8 cellular contexts compared by ENCODE assay signal in genomic region chr4:26861434-26862186, GRCh38. TPM values are rescaled to one million over a fixed set of nuclear protein-coding genes. Genes with fewer than 3 reads are reported as not detected.
A peak's percentile ranks its signal among the peaks of the same experiment; 100 is the strongest.
DNase-seq lines count a peak whose midpoint lies in the region; TF ChIP-seq lines count a peak whose summit lies in the region.

No MANE protein-coding gene starts in this region.

- peak overlapping the region; percentile 90 for H2AFZ ChIP-seq in GM23248
- peak overlapping the region; percentile 78; the same call in 1 of the 2 replicates for H2AFZ ChIP-seq in SK-N-SH (ENCODE audit: low read depth)

- H3K27ac ChIP-seq in GM23248 (peak overlapping the region; percentile 65), SK-N-SH (ENCODE audit: low read depth in 2 of 2, low read length in 1 of 2) (peak overlapping the region; percentile 70 to 90)

- H3K36me3 ChIP-seq in GM23248 (ENCODE audit: low read depth) = no peaks in the 10 kb centered on the region
- no peaks in the 10 kb centered on the region for H3K36me3 ChIP-seq in SK-N-SH (replicated peaks in 1 of 2; ENCODE audit: control insufficient read depth in 1 of 2, insufficient read depth in 2 of 2, low read length in 1 of 2)

- TF ChIP-seq CTCF in SK-N-SH (IDR thresholded peaks at IDR 0.05) (no peak), progenitor cell of endocrine pancreas (IDR thresholded peaks at IDR 0.05; ENCODE audit: unreplicated experiment) (no peak)

- H3K27me3 ChIP-seq in GM23248 (replicated peaks; ENCODE audit: insufficient read depth) = no peaks in the 10 kb centered on the region
- no peaks in the 10 kb centered on the region for H3K27me3 ChIP-seq in SK-N-SH (ENCODE audit: insufficient read depth)

- H4K20me1 ChIP-seq in GM23248 (ENCODE audit: insufficient read depth) (0 out of 2 replicates have a peak, but pooled peaks cover 6% of the 10 kb centered on the region), SK-N-SH (ENCODE audit: insufficient read depth) (peaks cover 5% of the 10 kb centered on the region; the same call in 1 of the 2 replicates)

- H3K27ac Mint-ChIP-seq in activated naive CD8-positive, alpha-beta T cell treated with anti-CD3 and anti-CD28 coated beads for 36 hours = peak overlapping the region; percentile 97
- peak overlapping the region; percentile 97 for H3K27ac Mint-ChIP-seq in progenitor cell of endocrine pancreas

- DNase-seq in ELF-1 (ENCODE audit: low read depth, low spot score) (peak; percentile 72), GM23248 (peak; percentile 82), Kasumi-1 (lab: John Stamatoyannopoulos, UW) (peak; percentile 66 to 69), SK-N-SH (peak; percentile 61), cardiac septum (ENCODE audit: low spot score) (peak; percentile 85), progenitor cell of endocrine pancreas (ENCODE audit: low spot score, unreplicated experiment) (peak; percentile 41), ureter (ENCODE audit: low spot score) (peak; percentile 75)
- DNase-seq in activated naive CD8-positive, alpha-beta T cell treated with anti-CD3 and anti-CD28 coated beads for 36 hours = peak; percentile 79

- H3K79me2 ChIP-seq in GM23248 (ENCODE audit: insufficient read depth) (peaks cover 50% of the 10 kb centered on the region), SK-N-SH (ENCODE audit: insufficient read depth) (peaks cover 45% of the 10 kb centered on the region)

- H3K9me3 Mint-ChIP-seq in activated naive CD8-positive, alpha-beta T cell treated with anti-CD3 and anti-CD28 coated beads for 36 hours = no peaks in the 10 kb centered on the region
- no peaks in the 10 kb centered on the region for H3K9me3 Mint-ChIP-seq in progenitor cell of endocrine pancreas (ENCODE audit: low read depth)

- peak overlapping the region; percentile 89 for H3K4me3 ChIP-seq in GM23248
- peak overlapping the region; percentile 84 to 87 for H3K4me3 ChIP-seq in SK-N-SH (ENCODE audit: low read depth in 2 of 2, low read length in 1 of 2)

- in situ Hi-C loops in GM23248 (cut with MboI) = loop anchor here (10.0 kb wide), 1 partner anchor 143 kb away; no protein-coding TSS in a partner anchor

- H3K9me3 ChIP-seq in GM23248 (ENCODE audit: low read depth) (no peaks in the 10 kb centered on the region), SK-N-SH (no peaks in the 10 kb centered on the region)

- no peak for TF ChIP-seq RAD21 in SK-N-SH (IDR thresholded peaks at IDR 0.05; ENCODE audit: low read length)

- peaks cover 28% of the 10 kb centered on the region for H3K4me1 ChIP-seq in GM23248 (ENCODE audit: insufficient read depth)
- peaks cover 13 to 20% of the 10 kb centered on the region in 2 experiments; a peak in 3 of 4 replicates for H3K4me1 ChIP-seq in SK-N-SH (ENCODE audit: control insufficient read depth in 1 of 2, insufficient read depth in 2 of 2, low read depth in 1 of 2, low read length in 1 of 2)

- peaks cover 8% of the 10 kb centered on the region for H3K36me3 Mint-ChIP-seq in activated naive CD8-positive, alpha-beta T cell treated with anti-CD3 and anti-CD28 coated beads for 36 hours
- no peaks in the 10 kb centered on the region for H3K36me3 Mint-ChIP-seq in progenitor cell of endocrine pancreas (ENCODE audit: insufficient read depth)

- H3K4me2 ChIP-seq in GM23248 (ENCODE audit: unreplicated experiment) (peak overlapping the region; percentile 98), SK-N-SH (peak overlapping the region; percentile 86)

- POLR2A ChIA-PET in SK-N-SH (lab: Yijun Ruan, JAX) = interaction anchor here (0.7 kb wide), 1 partner anchor 34 kb away, joined by 3 read pairs; no protein-coding TSS in a partner anchor

- H3K9me2 ChIP-seq in GM23248 (ENCODE audit: insufficient read depth) (no peaks in the 10 kb centered on the region), SK-N-SH (no peaks in the 10 kb centered on the region)

- WGBS in GM23248 (ENCODE audit: low coverage in 1 of 2, low lambda C conversion rate in 2 of 2, missing lambda C conversion rate in 2 of 2), 2 experiments = 1 to 2% methylated on average over 28 to 30 of the region's 36 CpGs
- WGBS in SK-N-SH (ENCODE audit: low lambda C conversion rate) = under 1% methylated on average over 20 of the region's 36 CpGs

- H3F3A ChIP-seq in GM23248 (ENCODE audit: insufficient read depth) (peaks cover 20% of the 10 kb centered on the region), SK-N-SH (replicated peaks; ENCODE audit: insufficient read depth) (peaks cover 12% of the 10 kb centered on the region)

- H3K4me3 Mint-ChIP-seq in activated naive CD8-positive, alpha-beta T cell treated with anti-CD3 and anti-CD28 coated beads for 36 hours = peak overlapping the region; percentile 84
- peak overlapping the region; percentile 99 for H3K4me3 Mint-ChIP-seq in progenitor cell of endocrine pancreas (ENCODE audit: low read depth)

- no peak for TF ChIP-seq EP300 in SK-N-SH (IDR thresholded peaks at IDR 0.05; ENCODE audit: borderline replicate concordance in 1 of 2, low read depth in 1 of 2, low read length in 1 of 2)

- CTCF ChIA-PET in SK-N-SH (lab: Yijun Ruan, JAX) = interaction anchor here (0.6 to 2.2 kb wide), 5 partner anchors 130 to 884 kb away, joined by 3 to 7 read pairs (median 3); no protein-coding TSS in a partner anchor

- H3K4me1 Mint-ChIP-seq in activated naive CD8-positive, alpha-beta T cell treated with anti-CD3 and anti-CD28 coated beads for 36 hours = peaks cover 51% of the 10 kb centered on the region
- H3K4me1 Mint-ChIP-seq in progenitor cell of endocrine pancreas (ENCODE audit: low read depth) = peaks cover 55% of the 10 kb centered on the region

- H3K9ac ChIP-seq in GM23248 (peak overlapping the region; percentile 75), SK-N-SH (peak overlapping the region; percentile 60)

- intact Hi-C loops in cardiac septum (cut with DNase I) = loop anchor here (5.0 kb wide), 3 partner anchors 131 to 539 kb away; partner anchors contain the start of gene RBPJ

- H3K27me3 Mint-ChIP-seq in activated naive CD8-positive, alpha-beta T cell treated with anti-CD3 and anti-CD28 coated beads for 36 hours = no peaks in the 10 kb centered on the region
- no peaks in the 10 kb centered on the region for H3K27me3 Mint-ChIP-seq in progenitor cell of endocrine pancreas

TF ChIP-seq in SK-N-SH, 30 proteins besides CTCF, POLR2A, EP300 and RAD21:
- TF ChIP-seq SIN3A (IDR thresholded peaks at IDR 0.05; ENCODE audit: borderline replicate concordance, low read depth, low read length) (no peak), TCF12 (IDR thresholded peaks at IDR 0.05) (no peak), GABPA (IDR thresholded peaks at IDR 0.05; ENCODE audit: low read depth) (0 out of 2 replicates have a peak, but pooled peaks have one; percentile 5), USF2 (IDR thresholded peaks at IDR 0.05; ENCODE audit: borderline replicate concordance, low read depth, low read length) (no peak), NFIC (IDR thresholded peaks at IDR 0.05; ENCODE audit: borderline replicate concordance) (no peak), RCOR1 (IDR thresholded peaks at IDR 0.05; ENCODE audit: low read length) (no peak), MAX (IDR thresholded peaks at IDR 0.05; ENCODE audit: low read depth) (no peak), FOXM1 (IDR thresholded peaks at IDR 0.05; ENCODE audit: low read depth) (no peak), SMC3 (IDR thresholded peaks at IDR 0.05; ENCODE audit: low read depth, low read length) (no peak), MXI1 (IDR thresholded peaks at IDR 0.05; ENCODE audit: low read depth, low read length) (0 out of 2 replicates have a peak, but pooled peaks have one; percentile 34)
TF ChIP-seq in SK-N-SH: peak in this region for 2.

RNA-seq across cellular contexts. Expression of gene STIM2, which starts 1.0 kb away (rescaled TPM):
- 13.8 and 16.7 TPM in 2 replicates for total RNA-seq in GM23248 (2014; rRNA removed; shearing (Covaris generic))
- polyA plus RNA-seq in GM23248 (2016; fragmentation: Nextera tagmentation; extraction: Ambion mirVana) = 10.7 and 10.8 TPM in 2 replicates
- 14.7 and 18.9 TPM in 2 replicates for polyA plus RNA-seq in SK-N-SH (2012; rRNA removed)
- polyA plus RNA-seq in SK-N-SH (2012; cell fraction: cytosol; rRNA removed) = 7.5 and 8.2 TPM in 2 replicates
- polyA plus RNA-seq in SK-N-SH (2012; cell fraction: nucleus; rRNA removed) = 26.0 and 48.9 TPM in 2 replicates
- 10 to 100 TPM; 41.8 to 45.1 TPM for total RNA-seq in activated naive CD8-positive, alpha-beta T cell treated with anti-CD3 and anti-CD28 coated beads for 36 hours
- 10.1 TPM for total RNA-seq in cardiac septum
- total RNA-seq in progenitor cell of endocrine pancreas = 48.7 and 49.3 TPM in 2 replicates
- total RNA-seq in ureter = 31.2 TPM

Comparison
In these comparisons a context has a peak if more than half of its experiments do, and no peak if none do; other contexts are left out.
1. Peak in every context shown above with its lines: DNase-seq, H3K4me3 ChIP-seq and H3K27ac ChIP-seq.